In the genomic region with DNA sequence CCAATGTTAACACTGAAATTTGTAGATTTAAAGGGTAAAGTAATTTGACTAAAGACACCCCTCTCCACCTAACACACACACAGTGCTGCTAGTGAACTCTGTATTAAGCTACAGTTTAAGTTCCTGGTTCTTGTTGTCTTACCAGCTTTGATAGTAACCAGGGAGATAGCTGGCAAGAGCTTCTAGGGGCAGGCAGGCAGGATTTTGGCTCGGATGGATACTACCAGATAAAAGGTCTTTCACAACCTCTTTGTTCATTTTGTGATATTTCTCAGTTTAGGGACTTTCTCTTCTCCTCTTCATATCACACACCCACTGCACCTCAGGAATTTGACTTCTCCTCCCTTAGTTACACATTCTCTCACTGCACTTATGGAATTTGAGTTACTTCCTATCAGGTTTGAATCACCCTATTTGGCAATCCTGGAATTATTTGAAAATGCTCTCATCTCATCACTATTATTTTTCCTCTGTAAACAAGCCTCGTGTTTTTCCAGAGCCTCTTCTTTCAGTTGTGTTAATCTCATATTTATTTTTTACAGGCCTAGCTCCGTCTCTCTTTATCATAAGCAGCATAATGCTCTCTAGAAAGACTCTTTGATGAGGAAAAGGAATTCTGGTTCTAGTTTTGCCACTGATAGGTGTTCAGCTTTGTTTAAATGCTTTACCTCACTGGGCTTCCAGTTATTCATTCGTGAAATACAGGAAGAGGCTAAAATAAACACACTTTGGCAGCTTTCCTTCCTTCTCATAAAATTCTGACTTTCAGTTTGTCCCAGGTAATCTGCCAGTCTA, we compare ENCODE assay signal across 9 cellular contexts. TPM values are rescaled to one million over a fixed set of nuclear protein-coding genes. Genes with fewer than 3 reads are reported as not detected.
DNase-seq lines count a peak whose midpoint lies in the region; ATAC-seq lines count a peak whose summit lies in the region.
"Had no signal": no experiment of that assay in that cellular context is flagged by ENCODE, and none has a peak within 500 bp of the region (broad histone marks: within the 10 kb centered on the region; RNA-seq: fewer than 3 reads in every experiment).

No MANE protein-coding gene starts in this region.

- no peak overlapping the region for H2BK120ac ChIP-seq in mesendoderm (ENCODE audit: low read depth, low read length)

- WGBS in mesendoderm (ENCODE audit: extremely low coverage, insufficient coverage, low lambda C conversion rate), result no CpG with 5 or more reads among the region's 4 CpGs

- no peak overlapping the region for H3K4me3 ChIP-seq in mesendoderm (ENCODE audit: low read length)

- no peaks in the 10 kb centered on the region for H3K36me3 Mint-ChIP-seq in activated naive CD4-positive, alpha-beta T cell treated with anti-CD3 and anti-CD28 coated beads for 36 hours (ENCODE audit: low read depth)

- no peak overlapping the region for H3K23ac ChIP-seq in mesendoderm (ENCODE audit: low read length)

- no peak overlapping the region for H2BK15ac ChIP-seq in mesendoderm (replicated peaks; ENCODE audit: low read depth)

- no peak overlapping the region for H2AK5ac ChIP-seq in mesendoderm (ENCODE audit: low read length)

- no peak overlapping the region for H3K27ac Mint-ChIP-seq in activated naive CD4-positive, alpha-beta T cell treated with anti-CD3 and anti-CD28 coated beads for 36 hours

- intact Hi-C loops in activated naive CD4-positive, alpha-beta T cell treated with anti-CD3 and anti-CD28 coated beads for 36 hours (cut with micrococcal nuclease), result no loop called here

- peaks cover 5% of the 10 kb centered on the region for H3K27me3 Mint-ChIP-seq in activated naive CD4-positive, alpha-beta T cell treated with anti-CD3 and anti-CD28 coated beads for 36 hours (ENCODE audit: low read depth)

- no peak overlapping the region for H3K4me2 ChIP-seq in mesendoderm (ENCODE audit: low read length)

- H3K79me1 ChIP-seq in mesendoderm (ENCODE audit: low read length), result no peaks in the 10 kb centered on the region

- H2BK5ac ChIP-seq in mesendoderm (ENCODE audit: low read length), result no peak overlapping the region

- CTCF ChIA-PET in activated naive CD4-positive, alpha-beta T cell treated with anti-CD3 and anti-CD28 coated beads for 36 hours (lab: Charles Lee), result interaction anchor here (0.8 kb wide), 1 partner anchor 120 kb away, joined by 3 read pairs; no protein-coding TSS in a partner anchor

- H3K9ac ChIP-seq in mesendoderm (ENCODE audit: low read length), result no peak overlapping the region

- no peak overlapping the region for H3K18ac ChIP-seq in mesendoderm (ENCODE audit: low read length)

- H3K4me3 Mint-ChIP-seq in activated naive CD4-positive, alpha-beta T cell treated with anti-CD3 and anti-CD28 coated beads for 36 hours, result no peak overlapping the region

- H4K5ac ChIP-seq in mesendoderm (ENCODE audit: low read length), result no peak overlapping the region

- H3K9me3 Mint-ChIP-seq in activated naive CD4-positive, alpha-beta T cell treated with anti-CD3 and anti-CD28 coated beads for 36 hours, result peaks cover 9% of the 10 kb centered on the region

- no peaks in the 10 kb centered on the region for H3K27me3 ChIP-seq in mesendoderm (ENCODE audit: insufficient read depth, low read length, poor library complexity)

- no peak overlapping the region for H4K8ac ChIP-seq in mesendoderm (ENCODE audit: low read depth, low read length)

- H3K56ac ChIP-seq in mesendoderm (ENCODE audit: low read length), result no peak overlapping the region

- no peak for ATAC-seq in HG03045 (IDR thresholded peaks at IDR 0.05; ENCODE audit: unreplicated experiment)

- H3K4me1 ChIP-seq in mesendoderm (ENCODE audit: control insufficient read depth, low read depth, low read length), result no peaks in the 10 kb centered on the region

- H3K4me1 Mint-ChIP-seq in activated naive CD4-positive, alpha-beta T cell treated with anti-CD3 and anti-CD28 coated beads for 36 hours (ENCODE audit: low read depth), result no peaks in the 10 kb centered on the region

- H3K27ac ChIP-seq in mesendoderm (ENCODE audit: low read depth, low read length), result no peak overlapping the region

- H3K36me3 ChIP-seq in mesendoderm (ENCODE audit: control insufficient read depth, insufficient read depth, low read length), result no peaks in the 10 kb centered on the region

- no peak overlapping the region for H3K4ac ChIP-seq in mesendoderm (ENCODE audit: low read depth, low read length)

- peak; percentile 77 for DNase-seq in AG08395 (ENCODE audit: low spot score)
- peak; percentile 99 for DNase-seq in NCI-H226
- peak; percentile 78 to 88 for DNase-seq in dermis microvascular lymphatic vessel endothelial cell (ENCODE audit: low read depth in 2 of 2)
- DNase-seq in mesendoderm, result peak; percentile 55
- no peak for DNase-seq in activated naive CD4-positive, alpha-beta T cell treated with anti-CD3 and anti-CD28 coated beads for 36 hours
- DNase-seq in stimulated activated CD4-positive, alpha-beta T cell treated with anti-CD3 and anti-CD28 coated beads, Interleukin-2, amount 100 ng/mL, for 48 hours, result no peak
- DNase-seq in Kasumi-1 (lab: John Stamatoyannopoulos, UW), result no peak
- DNase-seq: SHP77 treated with DMSO at 0.1 percent for 48 hours had no signal

- no peaks in the 10 kb centered on the region for H3K79me2 ChIP-seq in mesendoderm (ENCODE audit: control insufficient read depth, insufficient read depth, low read length)

RNA-seq across cellular contexts. Expression of gene CLDN1, which starts 23.0 kb away (rescaled TPM):
- total RNA-seq in dermis microvascular lymphatic vessel endothelial cell, result 0.13 and 0.63 TPM in 2 replicates
- 3.8 TPM for polyA plus RNA-seq in mesendoderm (2013, experiment 1 of 2)
- polyA plus RNA-seq in mesendoderm (2013, experiment 2 of 2), result 3.5 TPM
- under 1 TPM; 0.88 to 0.96 TPM for total RNA-seq in activated naive CD4-positive, alpha-beta T cell treated with anti-CD3 and anti-CD28 coated beads for 36 hours

RNA-seq across cellular contexts. Expression of gene CLDN16, which starts 42.7 kb away (rescaled TPM):
- total RNA-seq in dermis microvascular lymphatic vessel endothelial cell, result not detected in 2 replicates
- not detected for polyA plus RNA-seq in mesendoderm (2013, experiment 1 of 2)
- polyA plus RNA-seq in mesendoderm (2013, experiment 2 of 2), result not detected
- total RNA-seq in activated naive CD4-positive, alpha-beta T cell treated with anti-CD3 and anti-CD28 coated beads for 36 hours, result not detected

Comparison
In these comparisons a context has a peak if more than half of its experiments do, and no peak if none do; other contexts are left out.
1. DNase-seq: peak in AG08395 (single experiment), NCI-H226 (single experiment), dermis microvascular lymphatic vessel endothelial cell (2 of 2) and mesendoderm (single experiment); none in activated naive CD4-positive, alpha-beta T cell treated with anti-CD3 and anti-CD28 coated beads for 36 hours (single experiment), stimulated activated CD4-positive, alpha-beta T cell treated with anti-CD3 and anti-CD28 coated beads, Interleukin-2, amount 100 ng/mL, for 48 hours (0 of 2) and Kasumi-1 (0 of 2).